Comparison of ENCODE assay signal across 8 cellular contexts in the genomic region with DNA sequence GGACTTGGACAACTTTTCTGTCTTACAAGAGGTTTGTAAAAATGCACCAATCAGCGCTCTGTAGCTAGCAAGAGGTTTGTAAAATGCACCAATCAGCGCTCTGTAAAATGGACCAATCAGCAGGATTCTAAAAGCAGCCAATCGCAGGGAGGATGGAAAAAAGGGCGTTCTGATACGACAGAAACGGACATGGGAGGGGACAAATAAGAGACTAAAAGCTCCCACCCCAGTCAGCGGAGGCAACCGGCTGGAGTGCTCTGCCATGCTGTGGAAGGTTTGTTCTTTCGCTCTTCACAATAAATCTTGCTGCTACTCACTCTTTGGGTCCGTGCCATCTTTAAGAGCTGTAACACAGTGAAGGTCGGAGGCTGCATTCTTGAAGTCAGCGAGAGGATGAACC. TPM values are rescaled to one million over a fixed set of nuclear protein-coding genes. Genes with fewer than 3 reads are reported as not detected.
DNase-seq lines count a peak whose midpoint lies in the region; ATAC-seq, FAIRE-seq and TF ChIP-seq lines count a peak whose summit lies in the region.
"Not testable (repeated sequence)": the region's sequence is repeated elsewhere in the genome, so short reads cannot be mapped to it uniquely, and the experiment has no call there.

No MANE protein-coding gene starts in this region.

- H3K36me3 ChIP-seq in PC-3 (ENCODE audit: low read depth, low read length); GM12878 (ENCODE audit: control insufficient read depth in 2 of 2, insufficient read depth in 2 of 2, low read length in 1 of 2): not testable (repeated sequence)

- intact Hi-C loops in CD4-positive, alpha-beta T cell (cut with DNase I, micrococcal nuclease), result loop anchor here (2.0 to 10.0 kb wide), 2 partner anchors 52 to 514 kb away; a partner anchor contains a TSS
- intact Hi-C loops in PC-3 (cut with micrococcal nuclease), result not testable (repeated sequence)
- intact Hi-C loops in activated CD4-positive, alpha-beta memory T cell treated with anti-CD3 and anti-CD28 coated beads for 36 hours (cut with micrococcal nuclease), result loop anchor here (2.0 to 10.0 kb wide), 4 partner anchors 92 to 1751 kb away; a partner anchor contains a TSS
- intact Hi-C loops in GM12878 (cut with micrococcal nuclease; ENCODE audit: unreplicated experiment), result loop anchor here (2.0 kb wide), 2 partner anchors 28 to 58 kb away; a partner anchor contains a TSS
- intact Hi-C loops in natural killer cell (cut with micrococcal nuclease), result loop anchor here (5.0 to 10.0 kb wide), 2 partner anchors 116 to 126 kb away; a partner anchor contains a TSS

- not testable (repeated sequence) for DNase-seq in CD4-positive, alpha-beta T cell; PC-3; activated CD4-positive, alpha-beta memory T cell treated with anti-CD3 and anti-CD28 coated beads for 36 hours; GM12878 (ENCODE audit: low read depth, low spot score); natural killer cell
- peak; percentile 26 for DNase-seq in HT1080 (ENCODE audit: low read depth)
- peak; percentile 19 for DNase-seq in fibroblast of mammary gland (ENCODE audit: low read depth)

- not testable (repeated sequence) for H3K27me3 Mint-ChIP-seq in CD4-positive, alpha-beta T cell; activated CD4-positive, alpha-beta memory T cell treated with anti-CD3 and anti-CD28 coated beads for 36 hours; natural killer cell (ENCODE audit: low read depth in 2 of 2); stimulated activated naive CD8-positive, alpha-beta T cell treated with anti-CD3 and anti-CD28 coated beads, Interleukin-15, Interleukin-2, amounts not matched to agents 100 ng/mL and 50 ng/mL, for 24 hours

- CTCF ChIA-PET in CD4-positive, alpha-beta T cell (lab: Charles Lee), result interaction anchor here (1.5 to 2.0 kb wide), 2 partner anchors 15 to 30 kb away, joined by 3 to 7 read pairs; no protein-coding TSS in a partner anchor
- CTCF ChIA-PET in PC-3 (lab: Charles Lee), result not testable (repeated sequence)
- CTCF ChIA-PET in activated CD4-positive, alpha-beta memory T cell treated with anti-CD3 and anti-CD28 coated beads for 36 hours (lab: Charles Lee), result interaction anchor here (1.2 kb wide), 1 partner anchor 63 kb away, joined by 4 read pairs; a partner anchor contains a TSS
- CTCF ChIA-PET in GM12878 (lab: Yijun Ruan, JAX), result interaction anchor here (0.6 to 1.5 kb wide), 2 partner anchors 57 to 92 kb away, joined by 3 to 4 read pairs; a partner anchor contains a TSS

- H3K4me1 ChIP-seq in PC-3 (ENCODE audit: insufficient read depth, low read length); GM12878 (ENCODE audit: control insufficient read depth, insufficient read depth, low read length): not testable (repeated sequence)

- not testable (repeated sequence) for FAIRE-seq in GM12878 (lab: Jason Lieb, UNC)

- in situ Hi-C loops in GM12878 (cut with MboI), result not testable (repeated sequence)

- not testable (repeated sequence) for H3K9ac ChIP-seq in PC-3 (ENCODE audit: low read length); GM12878 (ENCODE audit: control insufficient read depth, insufficient read depth, low read length)

- TF ChIP-seq CTCF in CD4-positive, alpha-beta T cell (IDR thresholded peaks at IDR 0.05); PC-3 (conservative IDR thresholded peaks at IDR 0.05; ENCODE audit: low read depth, low read length); GM12878 (IDR thresholded peaks at IDR 0.05 in 2 of 3, conservative IDR thresholded peaks at IDR 0.05 in 1 of 3; ENCODE audit: control insufficient read depth in 2 of 3, extremely low read depth in 1 of 3, insufficient read depth in 1 of 3, low read depth in 3 of 3, low read length in 3 of 3); fibroblast of mammary gland (conservative IDR thresholded peaks at IDR 0.05; ENCODE audit: control insufficient read depth, insufficient read depth, low read depth, low read length); natural killer cell (IDR thresholded peaks at IDR 0.05): not testable (repeated sequence)

- H3K4me2 ChIP-seq in PC-3 (ENCODE audit: low read length) (peak overlapping the region; percentile 100; the same call in 1 of the 2 replicates), GM12878 (ENCODE audit: control insufficient read depth, insufficient read depth) (peak overlapping the region; percentile 46; the same call in 1 of the 2 replicates)

- H3K4me1 Mint-ChIP-seq in CD4-positive, alpha-beta T cell (ENCODE audit: low read depth), result peaks cover 51% of the 10 kb centered on the region
- peaks cover 28% of the 10 kb centered on the region for H3K4me1 Mint-ChIP-seq in activated CD4-positive, alpha-beta memory T cell treated with anti-CD3 and anti-CD28 coated beads for 36 hours (ENCODE audit: low read depth)
- H3K4me1 Mint-ChIP-seq in natural killer cell, result peaks cover 32 to 40% of the 10 kb centered on the region in 2 donors
- H3K4me1 Mint-ChIP-seq in stimulated activated naive CD8-positive, alpha-beta T cell treated with anti-CD3 and anti-CD28 coated beads, Interleukin-15, Interleukin-2, amounts not matched to agents 100 ng/mL and 50 ng/mL, for 24 hours (ENCODE audit: low read depth), result peaks cover 39% of the 10 kb centered on the region

- RAD21 ChIA-PET in GM12878 (lab: Charles Lee; ENCODE audit: unreplicated experiment), result not testable (repeated sequence)

- SMC1A ChIA-PET in GM12878 (lab: Charles Lee; ENCODE audit: uncharacterized antibody, unreplicated experiment), result not testable (repeated sequence)

- not testable (repeated sequence) for TF ChIP-seq EP300 in GM12878 (IDR thresholded peaks at IDR 0.05; ENCODE audit: borderline replicate concordance in 1 of 2, control insufficient read depth in 1 of 2, low read depth in 2 of 2, low read length in 2 of 2)

- peaks cover 16% of the 10 kb centered on the region for H4K20me1 ChIP-seq in PC-3 (ENCODE audit: low read length)
- not testable (repeated sequence) for H4K20me1 ChIP-seq in GM12878 (ENCODE audit: control insufficient read depth, insufficient read depth)

- H3K27ac Mint-ChIP-seq in CD4-positive, alpha-beta T cell, result peak overlapping the region; percentile 92
- peak overlapping the region; percentile 0 for H3K27ac Mint-ChIP-seq in activated CD4-positive, alpha-beta memory T cell treated with anti-CD3 and anti-CD28 coated beads for 36 hours
- peak overlapping the region; percentile 95 to 99 for H3K27ac Mint-ChIP-seq in natural killer cell
- peak overlapping the region; percentile 99 for H3K27ac Mint-ChIP-seq in stimulated activated naive CD8-positive, alpha-beta T cell treated with anti-CD3 and anti-CD28 coated beads, Interleukin-15, Interleukin-2, amounts not matched to agents 100 ng/mL and 50 ng/mL, for 24 hours

- ATAC-seq in CD4-positive, alpha-beta T cell (ENCODE audit: poor library complexity); PC-3; GM12878; natural killer cell: not testable (repeated sequence)

- peak overlapping the region; percentile 97 for H3K4me3 Mint-ChIP-seq in CD4-positive, alpha-beta T cell
- H3K4me3 Mint-ChIP-seq in activated CD4-positive, alpha-beta memory T cell treated with anti-CD3 and anti-CD28 coated beads for 36 hours, result peak overlapping the region; percentile 99
- peak overlapping the region; percentile 100 for H3K4me3 Mint-ChIP-seq in natural killer cell
- peak overlapping the region; percentile 100 for H3K4me3 Mint-ChIP-seq in stimulated activated naive CD8-positive, alpha-beta T cell treated with anti-CD3 and anti-CD28 coated beads, Interleukin-15, Interleukin-2, amounts not matched to agents 100 ng/mL and 50 ng/mL, for 24 hours

- not testable (repeated sequence) for H3K9me3 ChIP-seq in CD4-positive, alpha-beta T cell (ENCODE audit: control insufficient read depth, low read length); PC-3 (ENCODE audit: low read length); GM12878 (replicated peaks; ENCODE audit: control insufficient read depth, insufficient read depth, low read length)

- H3K27ac ChIP-seq in CD4-positive, alpha-beta T cell (ENCODE audit: low read depth, low read length); PC-3 (ENCODE audit: low read length); GM12878 (ENCODE audit: control insufficient read depth, insufficient read depth): not testable (repeated sequence)

- H3F3A ChIP-seq in PC-3 (ENCODE audit: low read length, unreplicated experiment), result not testable (repeated sequence)

- H2AFZ ChIP-seq in PC-3 (ENCODE audit: low read length); GM12878 (ENCODE audit: control insufficient read depth, low read depth, low read length): not testable (repeated sequence)

- H3K4me3 ChIP-seq in PC-3 (ENCODE audit: low read length), result peak overlapping the region; percentile 97
- not testable (repeated sequence) for H3K4me3 ChIP-seq in GM12878
- peak overlapping the region; percentile 99 for H3K4me3 ChIP-seq in fibroblast of mammary gland (ENCODE audit: control insufficient read depth, low read depth, low read length)

- not testable (repeated sequence) for H3K9me2 ChIP-seq in PC-3 (replicated peaks; ENCODE audit: low read length)

- H3K79me2 ChIP-seq in PC-3 (ENCODE audit: low read length), result peaks cover 58% of the 10 kb centered on the region
- H3K79me2 ChIP-seq in GM12878 (ENCODE audit: control insufficient read depth, insufficient read depth, low read length), result peaks cover 54% of the 10 kb centered on the region

- WGBS in GM12878 (ENCODE audit: insufficient coverage, insufficient replicate concordance, low lambda C conversion rate, missing lambda C conversion rate), result 96% methylated on average over 11 of the region's 12 CpGs

- POLR2A ChIA-PET in CD4-positive, alpha-beta T cell (lab: Charles Lee), result interaction anchor here (2.3 to 4.5 kb wide), 4 partner anchors 51 to 115 kb away, joined by 15 to 99 read pairs (median 27); a partner anchor contains a TSS
- POLR2A ChIA-PET in PC-3 (lab: Charles Lee; ENCODE audit: unreplicated experiment), result not testable (repeated sequence)
- POLR2A ChIA-PET in activated CD4-positive, alpha-beta memory T cell treated with anti-CD3 and anti-CD28 coated beads for 36 hours (lab: Charles Lee), result interaction anchor here (0.8 to 2.5 kb wide), 3 partner anchors 56 to 356 kb away, joined by 3 to 13 read pairs (median 9); a partner anchor contains a TSS
- POLR2A ChIA-PET in GM12878 (lab: Charles Lee), result interaction anchor here (1.0 to 2.3 kb wide), 4 partner anchors 28 to 94 kb away, joined by 3 to 15 read pairs (median 6); a partner anchor contains a TSS

- TF ChIP-seq POLR2A in GM12878 (IDR thresholded peaks at IDR 0.05; ENCODE audit: low read depth, low read length), result not testable (repeated sequence)

- H3K36me3 Mint-ChIP-seq in CD4-positive, alpha-beta T cell (ENCODE audit: low read depth), result peaks cover 36% of the 10 kb centered on the region
- peaks cover 21% of the 10 kb centered on the region for H3K36me3 Mint-ChIP-seq in activated CD4-positive, alpha-beta memory T cell treated with anti-CD3 and anti-CD28 coated beads for 36 hours
- not testable (repeated sequence) for H3K36me3 Mint-ChIP-seq in natural killer cell
- peaks cover 30% of the 10 kb centered on the region for H3K36me3 Mint-ChIP-seq in stimulated activated naive CD8-positive, alpha-beta T cell treated with anti-CD3 and anti-CD28 coated beads, Interleukin-15, Interleukin-2, amounts not matched to agents 100 ng/mL and 50 ng/mL, for 24 hours (ENCODE audit: low read depth)

- not testable (repeated sequence) for H3K9me3 Mint-ChIP-seq in CD4-positive, alpha-beta T cell; activated CD4-positive, alpha-beta memory T cell treated with anti-CD3 and anti-CD28 coated beads for 36 hours; natural killer cell; stimulated activated naive CD8-positive, alpha-beta T cell treated with anti-CD3 and anti-CD28 coated beads, Interleukin-15, Interleukin-2, amounts not matched to agents 100 ng/mL and 50 ng/mL, for 24 hours

- BruUV-seq in PC-3 (replicated peaks; lab: Mats Ljungman, UMichigan), result not testable (repeated sequence)
- TSS peak; percentile 48 for BruUV-seq in GM12878 (replicated peaks; lab: Mats Ljungman, UMichigan)

- not testable (repeated sequence) for H3K27me3 ChIP-seq in CD4-positive, alpha-beta T cell (ENCODE audit: control insufficient read depth, insufficient read depth, low read length); PC-3 (ENCODE audit: low read length); GM12878 (replicated peaks in 1 of 2; ENCODE audit: control insufficient read depth in 2 of 2, insufficient read depth in 2 of 2, low read length in 1 of 2)

- TF ChIP-seq RAD21 in GM12878 (IDR thresholded peaks at IDR 0.05; ENCODE audit: insufficient read depth, low read depth, low read length), result not testable (repeated sequence)

RNA-seq across cellular contexts. Expression of a gene that starts 1.2 kb away (rescaled TPM):
- total RNA-seq in CD4-positive, alpha-beta T cell, result 100 to 1,000 TPM; 215 to 223 TPM
- total RNA-seq in HT1080 (2014; rRNA removed; shearing (Covaris generic)), result 26.6 and 27.0 TPM in 2 replicates
- polyA plus RNA-seq in HT1080 (2015; cell fraction: cytosol; rRNA removed), result 20.9 and 22.3 TPM in 2 replicates
- 22.2 and 31.6 TPM in 2 replicates for polyA plus RNA-seq in HT1080 (2015; cell fraction: nucleus; rRNA removed)
- total RNA-seq in PC-3 (2014; rRNA removed) (17.7 and 19.4 TPM in 2 replicates), GM12878 (2014; rRNA removed) (25.8 and 28.4 TPM in 2 replicates), GM12878 (2014; rRNA removed; fragmentation: Illumina TruSeq; extraction: Trizol) (24.9 and 26.3 TPM in 2 replicates), GM12878 (2021) (22.9 TPM in 2 replicates), natural killer cell (100 to 1,000 TPM; 188 to 237 (median 215) TPM)
- total RNA-seq in activated CD4-positive, alpha-beta memory T cell treated with anti-CD3 and anti-CD28 coated beads for 36 hours, result 10 to 100 TPM; 26.2 to 27.7 TPM
- 140 and 151 TPM in 2 replicates for total RNA-seq in GM12878 (2013; cell fraction: nucleolus; rRNA removed)
- 20.0 TPM for polyA plus RNA-seq in GM12878 (2011; ENCODE audit: low read depth)
- polyA plus RNA-seq in GM12878 (2011; rRNA removed) (22.5 and 23.4 TPM in 2 replicates), GM12878 (2014; fragmentation: Illumina TruSeq; extraction: Trizol) (21.4 and 22.0 TPM in 2 replicates), GM12878 (2014; fragmentation: Nextera tagmentation; extraction: Ambion mirVana) (1 to 10 TPM; 2.5 to 5.3 TPM), GM12878 (2014; rRNA removed) (15.4 and 18.1 TPM in 2 replicates), GM12878 (2016; fragmentation: Nextera tagmentation; extraction: Ambion mirVana) (10 to 100 TPM; 23.8 to 26.8 TPM)
- polyA plus RNA-seq in GM12878 (2011; cell fraction: cytosol; rRNA removed), result 20.2 and 21.2 TPM in 2 replicates
- 16.2 and 17.1 TPM in 2 replicates for polyA plus RNA-seq in GM12878 (2011; cell fraction: nucleus; rRNA removed)
- polyA plus RNA-seq in GM12878 (2012), result 21.9 and 29.4 TPM in 2 replicates
- 29.6 and 32.4 TPM in 2 replicates for polyA minus RNA-seq in GM12878 (2011; rRNA and poly(A)+ RNA removed)
- 9.9 and 12.8 TPM in 2 replicates for polyA minus RNA-seq in GM12878 (2011; cell fraction: cytosol; rRNA and poly(A)+ RNA removed)
- polyA minus RNA-seq in GM12878 (2011; cell fraction: nucleus; rRNA and poly(A)+ RNA removed), result 15.6 and 26.0 TPM in 2 replicates

RNA-seq across cellular contexts. Expression of a gene that starts 3.2 kb away (rescaled TPM):
- 1 to 10 TPM; 3.8 to 4.4 TPM for total RNA-seq in CD4-positive, alpha-beta T cell
- 15.5 and 16.0 TPM in 2 replicates for total RNA-seq in HT1080 (2014; rRNA removed; shearing (Covaris generic))
- 8.5 and 9.8 TPM in 2 replicates for polyA plus RNA-seq in HT1080 (2015; cell fraction: cytosol; rRNA removed)
- polyA plus RNA-seq in HT1080 (2015; cell fraction: nucleus; rRNA removed), result 10.0 and 11.4 TPM in 2 replicates
- total RNA-seq in PC-3 (2014; rRNA removed) (8.6 and 9.9 TPM in 2 replicates), GM12878 (2014; rRNA removed) (9.0 TPM in 2 replicates), GM12878 (2014; rRNA removed; fragmentation: Illumina TruSeq; extraction: Trizol) (10.0 and 10.1 TPM in 2 replicates), GM12878 (2021) (7.5 and 7.7 TPM in 2 replicates), natural killer cell (1 to 10 TPM; 6.8 to 9.7 (median 7.4) TPM)
- 1 to 10 TPM; 7.6 to 7.7 TPM for total RNA-seq in activated CD4-positive, alpha-beta memory T cell treated with anti-CD3 and anti-CD28 coated beads for 36 hours
- total RNA-seq in GM12878 (2013; cell fraction: nucleolus; rRNA removed), result 24.0 and 24.9 TPM in 2 replicates
- polyA plus RNA-seq in GM12878 (2011; ENCODE audit: low read depth), result 3.7 TPM
- polyA plus RNA-seq in GM12878 (2011; rRNA removed) (9.5 and 11.4 TPM in 2 replicates), GM12878 (2014; fragmentation: Illumina TruSeq; extraction: Trizol) (7.9 and 8.6 TPM in 2 replicates), GM12878 (2014; fragmentation: Nextera tagmentation; extraction: Ambion mirVana) (1 to 10 TPM; 2.5 to 2.7 TPM), GM12878 (2014; rRNA removed) (5.6 and 6.3 TPM in 2 replicates), GM12878 (2016; fragmentation: Nextera tagmentation; extraction: Ambion mirVana) (1 to 10 TPM; 7.6 to 7.7 TPM)
- 6.3 and 7.1 TPM in 2 replicates for polyA plus RNA-seq in GM12878 (2011; cell fraction: cytosol; rRNA removed)
- 10.7 and 11.3 TPM in 2 replicates for polyA plus RNA-seq in GM12878 (2011; cell fraction: nucleus; rRNA removed)
- 4.6 and 5.4 TPM in 2 replicates for polyA plus RNA-seq in GM12878 (2012)
- polyA minus RNA-seq in GM12878 (2011; rRNA and poly(A)+ RNA removed), result 16.4 and 18.0 TPM in 2 replicates
- 4.7 and 7.2 TPM in 2 replicates for polyA minus RNA-seq in GM12878 (2011; cell fraction: cytosol; rRNA and poly(A)+ RNA removed)
- polyA minus RNA-seq in GM12878 (2011; cell fraction: nucleus; rRNA and poly(A)+ RNA removed), result 6.9 and 10.8 TPM in 2 replicates

RNA-seq across cellular contexts. Expression of a gene that starts 28.5 kb away (rescaled TPM):
- total RNA-seq in CD4-positive, alpha-beta T cell, result 10 to 100 TPM; 11.5 to 13.5 TPM
- 7.3 and 9.9 TPM in 2 replicates for total RNA-seq in HT1080 (2014; rRNA removed; shearing (Covaris generic))
- 4.5 and 5.7 TPM in 2 replicates for polyA plus RNA-seq in HT1080 (2015; cell fraction: cytosol; rRNA removed)
- 14.4 and 20.9 TPM in 2 replicates for polyA plus RNA-seq in HT1080 (2015; cell fraction: nucleus; rRNA removed)
- total RNA-seq in PC-3 (2014; rRNA removed), result 6.6 and 8.3 TPM in 2 replicates
- total RNA-seq in activated CD4-positive, alpha-beta memory T cell treated with anti-CD3 and anti-CD28 coated beads for 36 hours, result 10 to 100 TPM; 14.2 to 15.6 TPM
- 59.3 and 60.0 TPM in 2 replicates for total RNA-seq in GM12878 (2013; cell fraction: nucleolus; rRNA removed)
- total RNA-seq in GM12878 (2014; rRNA removed), result 22.7 and 27.5 TPM in 2 replicates
- total RNA-seq in GM12878 (2014; rRNA removed; fragmentation: Illumina TruSeq; extraction: Trizol), result 22.4 and 25.0 TPM in 2 replicates
- 17.2 and 19.9 TPM in 2 replicates for total RNA-seq in GM12878 (2021)
- 14.6 TPM for polyA plus RNA-seq in GM12878 (2011; ENCODE audit: low read depth)
- 44.6 and 53.1 TPM in 2 replicates for polyA plus RNA-seq in GM12878 (2011; rRNA removed)
- polyA plus RNA-seq in GM12878 (2011; cell fraction: cytosol; rRNA removed), result 23.4 and 24.4 TPM in 2 replicates
- 37.6 and 46.0 TPM in 2 replicates for polyA plus RNA-seq in GM12878 (2011; cell fraction: nucleus; rRNA removed)
- polyA plus RNA-seq in GM12878 (2012), result 17.3 and 20.1 TPM in 2 replicates
- polyA plus RNA-seq in GM12878 (2014; fragmentation: Illumina TruSeq; extraction: Trizol), result 30.1 and 37.0 TPM in 2 replicates
- 1 to 10 TPM; 5.6 to 6.0 TPM for polyA plus RNA-seq in GM12878 (2014; fragmentation: Nextera tagmentation; extraction: Ambion mirVana)
- polyA plus RNA-seq in GM12878 (2014; rRNA removed), result 27.2 and 32.2 TPM in 2 replicates
- polyA plus RNA-seq in GM12878 (2016; fragmentation: Nextera tagmentation; extraction: Ambion mirVana), result 10 to 100 TPM; 18.4 to 19.6 TPM
- 14.2 and 18.7 TPM in 2 replicates for polyA minus RNA-seq in GM12878 (2011; rRNA and poly(A)+ RNA removed)
- polyA minus RNA-seq in GM12878 (2011; cell fraction: cytosol; rRNA and poly(A)+ RNA removed), result 2.9 and 7.6 TPM in 2 replicates
- 14.0 and 29.2 TPM in 2 replicates for polyA minus RNA-seq in GM12878 (2011; cell fraction: nucleus; rRNA and poly(A)+ RNA removed)
- 10 to 100 TPM; 16.7 to 18.6 (median 16.8) TPM for total RNA-seq in natural killer cell

RNA-seq across cellular contexts. Expression of a gene that starts 35.3 kb away (rescaled TPM):
- 10 to 100 TPM; 50.9 to 51.9 TPM for total RNA-seq in CD4-positive, alpha-beta T cell
- total RNA-seq in HT1080 (2014; rRNA removed; shearing (Covaris generic)), result 648 and 1,055 TPM in 2 replicates
- polyA plus RNA-seq in HT1080 (2015; cell fraction: cytosol; rRNA removed), result 1,279 and 1,424 TPM in 2 replicates
- 633 and 701 TPM in 2 replicates for polyA plus RNA-seq in HT1080 (2015; cell fraction: nucleus; rRNA removed)
- 660 and 1,030 TPM in 2 replicates for total RNA-seq in PC-3 (2014; rRNA removed)
- total RNA-seq in activated CD4-positive, alpha-beta memory T cell treated with anti-CD3 and anti-CD28 coated beads for 36 hours, result 100 to 1,000 TPM; 366 to 374 TPM
- total RNA-seq in GM12878 (2013; cell fraction: nucleolus; rRNA removed), result 47.5 and 59.0 TPM in 2 replicates
- total RNA-seq in GM12878 (2014; rRNA removed), result 776 and 778 TPM in 2 replicates
- total RNA-seq in GM12878 (2014; rRNA removed; fragmentation: Illumina TruSeq; extraction: Trizol), result 1,085 and 1,144 TPM in 2 replicates
- 362 and 411 TPM in 2 replicates for total RNA-seq in GM12878 (2021)
- 3,344 TPM for polyA plus RNA-seq in GM12878 (2011; ENCODE audit: low read depth)
- polyA plus RNA-seq in GM12878 (2011; rRNA removed), result 683 and 738 TPM in 2 replicates
- 1,308 and 2,229 TPM in 2 replicates for polyA plus RNA-seq in GM12878 (2011; cell fraction: cytosol; rRNA removed)
- polyA plus RNA-seq in GM12878 (2011; cell fraction: nucleus; rRNA removed), result 463 and 565 TPM in 2 replicates
- 690 and 1,154 TPM in 2 replicates for polyA plus RNA-seq in GM12878 (2012)
- polyA plus RNA-seq in GM12878 (2014; fragmentation: Illumina TruSeq; extraction: Trizol), result 1,028 and 1,206 TPM in 2 replicates
- 1,000 to 10,000 TPM; 2,087 to 2,478 TPM for polyA plus RNA-seq in GM12878 (2014; fragmentation: Nextera tagmentation; extraction: Ambion mirVana)
- 889 and 1,098 TPM in 2 replicates for polyA plus RNA-seq in GM12878 (2014; rRNA removed)
- 1,000 to 10,000 TPM; 1,301 to 1,381 TPM for polyA plus RNA-seq in GM12878 (2016; fragmentation: Nextera tagmentation; extraction: Ambion mirVana)
- 167 and 250 TPM in 2 replicates for polyA minus RNA-seq in GM12878 (2011; rRNA and poly(A)+ RNA removed)
- 105 and 129 TPM in 2 replicates for polyA minus RNA-seq in GM12878 (2011; cell fraction: cytosol; rRNA and poly(A)+ RNA removed)
- polyA minus RNA-seq in GM12878 (2011; cell fraction: nucleus; rRNA and poly(A)+ RNA removed), result 34.3 and 38.1 TPM in 2 replicates
- 100 to 1,000 TPM in 2 of 3 donors, 10 to 100 TPM in 1; 90.8 to 123 (median 111) TPM for total RNA-seq in natural killer cell

RNA-seq across cellular contexts. Expression of a gene that starts 50.7 kb away (rescaled TPM):
- total RNA-seq in CD4-positive, alpha-beta T cell, result 1 to 10 TPM; 1.5 to 1.8 TPM
- 6.0 and 8.9 TPM in 2 replicates for total RNA-seq in HT1080 (2014; rRNA removed; shearing (Covaris generic))
- polyA plus RNA-seq in HT1080 (2015; cell fraction: cytosol; rRNA removed), result 9.7 and 11.4 TPM in 2 replicates
- 7.5 and 9.5 TPM in 2 replicates for polyA plus RNA-seq in HT1080 (2015; cell fraction: nucleus; rRNA removed)
- total RNA-seq in PC-3 (2014; rRNA removed) (2.2 and 3.8 TPM in 2 replicates), GM12878 (2014; rRNA removed) (5.6 and 7.6 TPM in 2 replicates), GM12878 (2014; rRNA removed; fragmentation: Illumina TruSeq; extraction: Trizol) (7.6 and 8.0 TPM in 2 replicates), GM12878 (2021) (4.0 and 4.1 TPM in 2 replicates), natural killer cell (1 to 10 TPM; 2.3 to 3.1 (median 2.6) TPM)
- 1 to 10 TPM; 4.0 to 4.8 TPM for total RNA-seq in activated CD4-positive, alpha-beta memory T cell treated with anti-CD3 and anti-CD28 coated beads for 36 hours
- 14.0 and 14.3 TPM in 2 replicates for total RNA-seq in GM12878 (2013; cell fraction: nucleolus; rRNA removed)
- 1.8 TPM for polyA plus RNA-seq in GM12878 (2011; ENCODE audit: low read depth)
- polyA plus RNA-seq in GM12878 (2011; rRNA removed) (7.6 and 11.4 TPM in 2 replicates), GM12878 (2014; fragmentation: Illumina TruSeq; extraction: Trizol) (7.4 and 9.6 TPM in 2 replicates), GM12878 (2014; fragmentation: Nextera tagmentation; extraction: Ambion mirVana) (1 to 10 TPM; 2.7 to 3.1 TPM), GM12878 (2014; rRNA removed) (4.8 and 6.4 TPM in 2 replicates), GM12878 (2016; fragmentation: Nextera tagmentation; extraction: Ambion mirVana) (1 to 10 TPM; 6.6 to 9.0 TPM)
- polyA plus RNA-seq in GM12878 (2011; cell fraction: cytosol; rRNA removed), result 3.9 and 4.2 TPM in 2 replicates
- 2.1 and 2.4 TPM in 2 replicates for polyA plus RNA-seq in GM12878 (2011; cell fraction: nucleus; rRNA removed)
- polyA plus RNA-seq in GM12878 (2012), result 2.3 and 4.2 TPM in 2 replicates
- 2.7 and 3.1 TPM in 2 replicates for polyA minus RNA-seq in GM12878 (2011; rRNA and poly(A)+ RNA removed)
- 2.5 TPM in 2 replicates for polyA minus RNA-seq in GM12878 (2011; cell fraction: cytosol; rRNA and poly(A)+ RNA removed)
- polyA minus RNA-seq in GM12878 (2011; cell fraction: nucleus; rRNA and poly(A)+ RNA removed), result 3.7 and 5.5 TPM in 2 replicates

Comparison
In these comparisons a context has a peak if more than half of its experiments do, and no peak if none do; other contexts are left out.
1. H3K27ac Mint-ChIP-seq: peak in every context shown above with its lines; median percentile 99 in stimulated activated naive CD8-positive, alpha-beta T cell treated with anti-CD3 and anti-CD28 coated beads, Interleukin-15, Interleukin-2, amounts not matched to agents 100 ng/mL and 50 ng/mL, for 24 hours; 97 in natural killer cell; 92 in CD4-positive, alpha-beta T cell; 0 in activated CD4-positive, alpha-beta memory T cell treated with anti-CD3 and anti-CD28 coated beads for 36 hours.